In the genomic region with DNA sequence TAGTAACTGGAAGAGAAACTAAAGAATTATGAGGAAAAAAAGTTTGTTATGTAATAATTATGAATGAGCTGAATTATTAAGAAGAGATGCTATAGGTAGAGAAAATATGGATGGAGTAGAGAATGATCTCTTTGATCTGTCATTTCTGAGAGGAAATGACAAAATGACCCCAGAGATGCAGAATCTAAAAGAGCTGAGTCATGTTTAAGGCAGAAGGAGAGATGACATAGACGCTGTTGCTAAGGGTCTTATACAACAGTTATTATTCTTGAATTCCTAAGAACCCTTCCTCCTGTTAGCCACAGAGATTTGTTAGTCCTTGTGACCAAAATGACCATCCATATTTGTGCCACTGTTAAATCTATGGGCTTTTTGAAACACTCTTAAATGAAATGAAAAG, we compare ENCODE assay signal across 30 cellular contexts. TPM values are rescaled to one million over a fixed set of nuclear protein-coding genes. Genes with fewer than 3 reads are reported as not detected.
"Had no signal": no experiment of that assay in that cellular context is flagged by ENCODE, and none has a peak within 500 bp of the region (broad histone marks: within the 10 kb centered on the region; RNA-seq: fewer than 3 reads in every experiment).

No MANE protein-coding gene starts in this region.

- H3K4me1 ChIP-seq: Peyer's patch, SJSA1 had no signal

- ATAC-seq: activated CD4-positive, alpha-beta T cell treated with anti-CD3 and anti-CD28 coated beads for 36 hours; activated T-helper 17 cell treated with anti-CD3 and anti-CD28 coated beads, Interleukin-2, amount 50 U/mL, for 72 hours; SK-N-SH treated with all-trans-retinoic acid at 6 μM for 48 hours had no signal

- H3K27ac ChIP-seq: brain microvascular endothelial cell, cardiac muscle cell, Peyer's patch, RWPE1, SJSA1, VCaP had no signal

- DNase-seq: activated CD4-positive, alpha-beta memory T cell treated with anti-CD3 and anti-CD28 coated beads, Interleukin-2, amount 10 ng/mL, durations not matched to agents 7 days and 5 days; activated CD4-positive, alpha-beta T cell treated with anti-CD3 and anti-CD28 coated beads for 36 hours; activated CD4-positive, alpha-beta T cell treated with anti-CD3 and anti-CD28 coated beads, Interleukin-2, amount 50 U/mL, for 1 hour; activated gamma-delta T cell; activated naive CD4-positive, alpha-beta T cell treated with anti-CD3 and anti-CD28 coated beads for 36 hours; activated T-cell treated with anti-CD3 and anti-CD28 coated beads for 4 hours; activated T-cell treated with anti-CD3 and anti-CD28 coated beads, Interleukin-2, amount 50 U/mL, for 48 hours; amygdala; brain microvascular endothelial cell; Kasumi-1; KBM-7; NCI-H1092; NCI-H1417; NCI-H1930; NCI-H2171 treated with DMSO at 0.1 percent for 48 hours; NCI-H226; NCI-H526 treated with DMSO at 0.1 percent for 48 hours; NCI-H82; Peyer's patch; SHP77; SW 1271; T-helper 9 cell had no signal

- H3K4me3 ChIP-seq: cardiac muscle cell, Peyer's patch, SJSA1 had no signal

- H3K36me3 ChIP-seq: brain microvascular endothelial cell, cardiac muscle cell, Peyer's patch, SJSA1 had no signal

- FAIRE-seq: astrocyte had no signal

- H3K9me3 ChIP-seq: Peyer's patch, SJSA1 had no signal

- H3K27me3 ChIP-seq: brain microvascular endothelial cell, cardiac muscle cell, Peyer's patch, SJSA1 had no signal

RNA-seq across cellular contexts. Expression of a gene that starts 58.3 kb away (rescaled TPM):
- total RNA-seq: activated CD4-positive, alpha-beta memory T cell treated with anti-CD3 and anti-CD28 coated beads, Interleukin-2, amount 10 ng/mL, durations not matched to agents 7 days and 5 days; activated CD4-positive, alpha-beta T cell treated with anti-CD3 and anti-CD28 coated beads for 36 hours; activated CD8-positive, alpha-beta memory T cell treated with anti-CD3 and anti-CD28 coated beads for 36 hours; activated naive CD4-positive, alpha-beta T cell treated with anti-CD3 and anti-CD28 coated beads for 36 hours; activated T-helper 17 cell treated with anti-CD3 and anti-CD28 coated beads, Interleukin-2, amount 50 U/mL, for 72 hours; SJSA1 had no signal
